In genomic region chr19:18274303-18274775, GRCh38 we compare ENCODE assay signal across 8 cellular contexts. TPM values are rescaled to one million over a fixed set of nuclear protein-coding genes. Genes with fewer than 3 reads are reported as not detected.
A peak's percentile ranks its signal among the peaks of the same experiment; 100 is the strongest.
DNase-seq lines count a peak whose midpoint lies in the region; ATAC-seq lines count a peak whose summit lies in the region.

Gene IQCN (minus strand): TSS chr19:18274452. CDS start chr19:18269478, 4,974 bp downstream.

- H3K27ac ChIP-seq in HUES48 (ENCODE audit: low read depth, low read length), result peak within 1 kb of the TSS; percentile 42
- H3K27ac ChIP-seq in right cardiac atrium (ENCODE audit: low read length), result peak within 1 kb of the TSS; percentile 71

- peaks cover 12% of the 10 kb centered on the region for H3K36me3 ChIP-seq in HUES48 (ENCODE audit: control insufficient read depth, insufficient read depth, low read length)

- H3K9me3 ChIP-seq in HUES48 (ENCODE audit: control insufficient read depth, insufficient read depth, low read length) (no peaks in the 10 kb centered on the region), right cardiac atrium (ENCODE audit: control insufficient read depth, low read length) (no peaks in the 10 kb centered on the region)

- intact Hi-C loops in right cardiac atrium (cut with DNase I), result loop anchor here in 2 of 4 donors (10.0 kb wide), 2 partner anchors 120 to 140 kb away; partner anchors contain the start of genes LRRC25 (in 1 of the 2) and SSBP4 (in 1 of the 2)

- DNase-seq in right cardiac atrium, result peak in 2 of 3 donors; percentile 62 to 76
- DNase-seq in stimulated activated effector memory CD8-positive, alpha-beta T cell treated with anti-CD3 and anti-CD28 coated beads, Interleukin-12 subunit alpha, Interleukin-12 subunit beta, amount 100 ng/mL, for 72 hours (ENCODE audit: low spot score in 2 of 2), result no peak
- no peak for DNase-seq in KG1 (lab: John Stamatoyannopoulos, UW)
- no peak for DNase-seq in NAMALWA (ENCODE audit: low spot score)
- DNase-seq in central memory CD4-positive, alpha-beta T cell, result no peak

- WGBS in right cardiac atrium, result 72% methylated on average over 8 of the region's 8 CpGs

- H3K4me1 Mint-ChIP-seq in activated T-helper 17 cell treated with anti-CD3 and anti-CD28 coated beads, Interleukin-2, amount 50 U/mL, for 72 hours, result peaks cover 2% of the 10 kb centered on the region
- peaks cover 25% of the 10 kb centered on the region for H3K4me1 Mint-ChIP-seq in stimulated activated effector memory CD8-positive, alpha-beta T cell treated with anti-CD3 and anti-CD28 coated beads, Interleukin-12 subunit alpha, Interleukin-12 subunit beta, amount 100 ng/mL, for 72 hours

- no peaks in the 10 kb centered on the region for H3K9me3 Mint-ChIP-seq in activated T-helper 17 cell treated with anti-CD3 and anti-CD28 coated beads, Interleukin-2, amount 50 U/mL, for 72 hours
- H3K9me3 Mint-ChIP-seq in stimulated activated effector memory CD8-positive, alpha-beta T cell treated with anti-CD3 and anti-CD28 coated beads, Interleukin-12 subunit alpha, Interleukin-12 subunit beta, amount 100 ng/mL, for 72 hours, result no peaks in the 10 kb centered on the region

- H3K27ac Mint-ChIP-seq in activated T-helper 17 cell treated with anti-CD3 and anti-CD28 coated beads, Interleukin-2, amount 50 U/mL, for 72 hours, result no peak within 1 kb of the TSS
- peak within 1 kb of the TSS; percentile 40 for H3K27ac Mint-ChIP-seq in stimulated activated effector memory CD8-positive, alpha-beta T cell treated with anti-CD3 and anti-CD28 coated beads, Interleukin-12 subunit alpha, Interleukin-12 subunit beta, amount 100 ng/mL, for 72 hours

- peaks cover 24% of the 10 kb centered on the region for H3K36me3 Mint-ChIP-seq in activated T-helper 17 cell treated with anti-CD3 and anti-CD28 coated beads, Interleukin-2, amount 50 U/mL, for 72 hours (ENCODE audit: low read depth)
- H3K36me3 Mint-ChIP-seq in stimulated activated effector memory CD8-positive, alpha-beta T cell treated with anti-CD3 and anti-CD28 coated beads, Interleukin-12 subunit alpha, Interleukin-12 subunit beta, amount 100 ng/mL, for 72 hours, result peaks cover 58% of the 10 kb centered on the region

- ATAC-seq in activated T-helper 17 cell treated with anti-CD3 and anti-CD28 coated beads, Interleukin-2, amount 50 U/mL, for 72 hours (replicated peaks), result peak; percentile 62
- ATAC-seq in right cardiac atrium, result peak; percentile 12 to 16
- peak; percentile 57 for ATAC-seq in stimulated activated effector memory CD8-positive, alpha-beta T cell treated with anti-CD3 and anti-CD28 coated beads, Interleukin-12 subunit alpha, Interleukin-12 subunit beta, amount 100 ng/mL, for 72 hours
- no peak for ATAC-seq in GM18861 (IDR thresholded peaks at IDR 0.05; ENCODE audit: unreplicated experiment)

- H3K9ac ChIP-seq in HUES48 (ENCODE audit: low read depth, low read length), result no peak within 1 kb of the TSS

- H3K27me3 ChIP-seq in HUES48 (ENCODE audit: control insufficient read depth, insufficient read depth, low read length), result no peaks in the 10 kb centered on the region
- H3K27me3 ChIP-seq in right cardiac atrium (ENCODE audit: control insufficient read depth, insufficient read depth), result no peaks in the 10 kb centered on the region

- H3K4me1 ChIP-seq in HUES48 (ENCODE audit: control insufficient read depth, insufficient read depth, low read length), result peaks cover 9% of the 10 kb centered on the region; the same call in 1 of the 2 replicates
- H3K4me1 ChIP-seq in right cardiac atrium (ENCODE audit: control insufficient read depth, insufficient read depth, low read length), result peaks cover 15% of the 10 kb centered on the region

- H3K4me3 Mint-ChIP-seq in activated T-helper 17 cell treated with anti-CD3 and anti-CD28 coated beads, Interleukin-2, amount 50 U/mL, for 72 hours, result no peak within 1 kb of the TSS
- no peak within 1 kb of the TSS for H3K4me3 Mint-ChIP-seq in stimulated activated effector memory CD8-positive, alpha-beta T cell treated with anti-CD3 and anti-CD28 coated beads, Interleukin-12 subunit alpha, Interleukin-12 subunit beta, amount 100 ng/mL, for 72 hours

- no peaks in the 10 kb centered on the region for H3K27me3 Mint-ChIP-seq in activated T-helper 17 cell treated with anti-CD3 and anti-CD28 coated beads, Interleukin-2, amount 50 U/mL, for 72 hours

- H3K4me3 ChIP-seq in HUES48 (ENCODE audit: low read depth, low read length), result no peak within 1 kb of the TSS
- H3K4me3 ChIP-seq in right cardiac atrium (ENCODE audit: low read length), result no peak within 1 kb of the TSS

RNA-seq across cellular contexts. Expression of gene IQCN, which starts in this region (rescaled TPM):
- 1 to 10 TPM; 1.1 to 1.3 TPM for total RNA-seq in activated T-helper 17 cell treated with anti-CD3 and anti-CD28 coated beads, Interleukin-2, amount 50 U/mL, for 72 hours
- 1 to 10 TPM in 2 of 4 donors, under 1 TPM in 2; 0.65 to 1.4 (median 1.1) TPM for total RNA-seq in right cardiac atrium
- 5.3 TPM for polyA plus RNA-seq in right cardiac atrium

Comparison
In these comparisons a context has a peak if more than half of its experiments do, and no peak if none do; other contexts are left out.
1. DNase-seq: peak in right cardiac atrium (2 of 3); none in stimulated activated effector memory CD8-positive, alpha-beta T cell treated with anti-CD3 and anti-CD28 coated beads, Interleukin-12 subunit alpha, Interleukin-12 subunit beta, amount 100 ng/mL, for 72 hours (0 of 2), KG1 (single experiment), NAMALWA (single experiment) and central memory CD4-positive, alpha-beta T cell (single experiment).